21 cellular contexts compared by ENCODE assay signal in the genomic region with DNA sequence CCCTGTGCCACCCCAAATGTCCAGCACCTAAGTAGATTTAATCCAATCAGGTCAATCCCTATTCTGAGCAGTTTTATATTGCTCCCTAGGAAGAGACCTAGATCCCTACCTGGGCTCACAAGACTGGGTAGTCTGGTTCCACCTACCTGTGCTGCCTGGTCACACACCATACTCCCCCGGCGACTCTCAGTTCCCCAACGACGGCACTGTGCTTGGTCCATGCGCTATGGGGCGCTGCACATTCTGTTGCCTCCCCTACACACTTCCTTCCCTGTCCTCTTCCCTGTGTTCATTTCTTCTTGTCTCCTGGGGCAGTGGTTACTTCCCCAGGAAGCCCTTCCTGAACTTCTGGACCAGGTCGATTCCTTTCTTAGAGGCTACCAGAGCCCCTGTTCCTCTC.
A peak's percentile ranks its signal among the peaks of the same experiment; 100 is the strongest.
DNase-seq lines count a peak whose midpoint lies in the region; ATAC-seq, FAIRE-seq and TF ChIP-seq lines count a peak whose summit lies in the region.
"Had no signal": no experiment of that assay in that cellular context is flagged by ENCODE, and none has a peak within 500 bp of the region (broad histone marks: within the 10 kb centered on the region; RNA-seq: fewer than 3 reads in every experiment).

No MANE protein-coding gene starts in this region.

- H3K27me3 Mint-ChIP-seq in glutamatergic neuron (ENCODE audit: unreplicated experiment) = peaks cover 5% of the 10 kb centered on the region

- H2BK12ac ChIP-seq in H1 (ENCODE audit: low read depth, low read length) = peak overlapping the region; percentile 32; the same call in 1 of the 2 replicates

- no peak overlapping the region for H2BK20ac ChIP-seq in H1 (ENCODE audit: low read length)

- no peak for FAIRE-seq in H1 (lab: Jason Lieb, UNC)

- no peak overlapping the region for H3K23ac ChIP-seq in H1 (ENCODE audit: insufficient read length)

- no peaks in the 10 kb centered on the region for H3K36me3 Mint-ChIP-seq in glutamatergic neuron (ENCODE audit: unreplicated experiment)
- H3K36me3 Mint-ChIP-seq: activated naive CD4-positive, alpha-beta T cell treated with anti-CD3 and anti-CD28 coated beads, Interleukin-2, amount 10 ng/mL, durations not matched to agents 7 days and 5 days had no signal

- POLR2A ChIA-PET in H1 (lab: Charles Lee; ENCODE audit: partially characterized antibody) = no interaction called here

- H4K8ac ChIP-seq in H1 (ENCODE audit: extremely low read depth, insufficient read depth, low read length) = no peak overlapping the region

- H3K4me3 Mint-ChIP-seq in glutamatergic neuron (ENCODE audit: unreplicated experiment) = no peak overlapping the region
- H3K4me3 Mint-ChIP-seq: activated naive CD4-positive, alpha-beta T cell treated with anti-CD3 and anti-CD28 coated beads, Interleukin-2, amount 10 ng/mL, durations not matched to agents 7 days and 5 days had no signal

- peaks cover 2% of the 10 kb centered on the region for H3K9me3 Mint-ChIP-seq in glutamatergic neuron (ENCODE audit: unreplicated experiment)
- H3K9me3 Mint-ChIP-seq: activated naive CD4-positive, alpha-beta T cell treated with anti-CD3 and anti-CD28 coated beads, Interleukin-2, amount 10 ng/mL, durations not matched to agents 7 days and 5 days had no signal

- H3K4me3 ChIP-seq in GM12875 (ENCODE audit: low read depth, low read length) (no peak overlapping the region), H1 (ENCODE audit: extremely low read depth in 1 of 4, insufficient read depth in 2 of 4, low read depth in 3 of 4, low read length in 4 of 4) (no peak overlapping the region)
- H3K4me3 ChIP-seq: psoas muscle, thoracic aorta had no signal

- H3K4me1 ChIP-seq in H1 (replicated peaks in 1 of 4; ENCODE audit: control insufficient read depth in 3 of 4, insufficient read depth in 4 of 4, low read length in 3 of 4) = peaks cover 0 to 10% (median 2%) of the 10 kb centered on the region in 4 experiments; a peak in 4 of 7 replicates
- H3K4me1 ChIP-seq: psoas muscle had no signal

- no peak overlapping the region for H3K27ac ChIP-seq in H1 (ENCODE audit: low read depth, low read length)
- H3K27ac ChIP-seq: brain microvascular endothelial cell, psoas muscle, RWPE1, thoracic aorta had no signal

- CTCF ChIA-PET in H1 (lab: Charles Lee; ENCODE audit: partially characterized antibody) = interaction anchor here (0.5 to 5.4 kb wide), 14 partner anchors 8 to 917 kb away, joined by 3 to 74 read pairs (median 7); no protein-coding TSS in a partner anchor

- no peak overlapping the region for H3K4me2 ChIP-seq in H1 (ENCODE audit: insufficient read depth in 1 of 2, low read depth in 2 of 2, low read length in 2 of 2)

- TF ChIP-seq EP300 in H1 (IDR thresholded peaks at IDR 0.05; ENCODE audit: borderline replicate concordance in 1 of 2, low read depth in 2 of 2, low read length in 2 of 2) = no peak

- no peak overlapping the region for H2BK5ac ChIP-seq in H1 (ENCODE audit: low read depth, low read length)

- in situ Hi-C loops in ACHN (cut with HindIII; ENCODE audit: low pct_ligation_motif_present, low pct_unique_long_range_greater_than_20kb, low sequenced_read_pairs) = no loop called here

- DNase-seq in GM20000 (ENCODE audit: low spot score) = no peak
- no peak for DNase-seq in H1 (ENCODE audit: low read depth in 1 of 2, low spot score in 2 of 2)
- no peak for DNase-seq in DMS153 treated with DMSO at 0.1 percent for 48 hours (lab: John Stamatoyannopoulos, UW; ENCODE audit: unreplicated experiment)
- no peak for DNase-seq in glutamatergic neuron
- DNase-seq in NCI-H1930 (lab: John Stamatoyannopoulos, UW) = no peak
- DNase-seq in ACHN = no peak
- DNase-seq: activated CD8-positive, alpha-beta memory T cell treated with anti-CD3 and anti-CD28 coated beads, Interleukin-2, amount 50 U/mL, for 48 hours; activated naive CD4-positive, alpha-beta T cell treated with anti-CD3 and anti-CD28 coated beads, Interleukin-2, amount 10 ng/mL, durations not matched to agents 7 days and 5 days; AML-193; brain microvascular endothelial cell; effector CD8-positive, alpha-beta T cell; KBM-7; NCI-H146; NCI-H526 treated with DMSO at 0.1 percent for 48 hours; psoas muscle; T-helper 1 cell had no signal

- H2AK5ac ChIP-seq in H1 (ENCODE audit: low read depth, low read length) = no peak overlapping the region

- peaks cover 12% of the 10 kb centered on the region for H3K4me1 Mint-ChIP-seq in glutamatergic neuron (ENCODE audit: low read depth, unreplicated experiment)

- no peaks in the 10 kb centered on the region for H4K20me1 ChIP-seq in H1 (replicated peaks in 1 of 2; ENCODE audit: control insufficient read depth in 1 of 2, insufficient read depth in 2 of 2, low read length in 2 of 2)

- H3K4ac ChIP-seq in H1 (replicated peaks; ENCODE audit: insufficient read length, low read depth, low read length) = no peak overlapping the region

- no peak overlapping the region for H3K14ac ChIP-seq in H1 (ENCODE audit: insufficient read length)

- no peak overlapping the region for H4K91ac ChIP-seq in H1 (replicated peaks; ENCODE audit: insufficient read length, low read length)

- WGBS in H1 (ENCODE audit: extremely low coverage in 1 of 2, insufficient coverage in 1 of 2, insufficient read length in 1 of 2, insufficient replicate concordance in 2 of 2, low coverage in 1 of 2, low lambda C conversion rate in 2 of 2, missing lambda C conversion rate in 1 of 2), 2 experiments = 85% methylated on average over 7 of the region's 7 CpGs; no CpG with 5 or more reads in 1 of the 2 experiments

- no peak overlapping the region for H4K5ac ChIP-seq in H1 (ENCODE audit: insufficient read length, low read depth, low read length)

- H3K56ac ChIP-seq in H1 (replicated peaks; ENCODE audit: insufficient read length, low read depth, low read length) = no peak overlapping the region

- H2AFZ ChIP-seq in H1 (ENCODE audit: low read length) = no peak overlapping the region

- H3K18ac ChIP-seq in H1 (ENCODE audit: extremely low read depth, low read length) = no peak overlapping the region

- H3K9me3 ChIP-seq in H1 (ENCODE audit: insufficient read depth in 2 of 2, low read depth in 1 of 2, low read length in 1 of 2) = no peaks in the 10 kb centered on the region
- H3K9me3 ChIP-seq: psoas muscle, thoracic aorta had no signal

- no peaks in the 10 kb centered on the region for H3K79me1 ChIP-seq in H1 (ENCODE audit: low read depth, low read length)

- H2BK120ac ChIP-seq in H1 (replicated peaks; ENCODE audit: low read depth, low read length) = no peak overlapping the region

- peak; percentile 87 for ATAC-seq in HG02885 (IDR thresholded peaks at IDR 0.05; ENCODE audit: poor library complexity, unreplicated experiment)
- ATAC-seq: activated CD4-positive, CD25-positive, alpha-beta regulatory T cell treated with anti-CD3 and anti-CD28 coated beads, Interleukin-2, amount 50 U/mL, for 24 hours; psoas muscle had no signal

- no peaks in the 10 kb centered on the region for H3K36me3 ChIP-seq in H1 (ENCODE audit: control insufficient read depth in 2 of 4, insufficient read depth in 4 of 4, low read length in 3 of 4)
- H3K36me3 ChIP-seq: brain microvascular endothelial cell, thoracic aorta had no signal

- peak; percentile 12 to 36; a peak in 3 of 4 replicates for TF ChIP-seq RAD21 in H1 (IDR thresholded peaks at IDR 0.05 in 1 of 2, conservative IDR thresholded peaks at IDR 0.05 in 1 of 2; ENCODE audit: low read depth in 2 of 2, low read length in 2 of 2)

- H2BK15ac ChIP-seq in H1 (ENCODE audit: low read length) = no peak overlapping the region

- H3K27me3 ChIP-seq in H1 (replicated peaks in 1 of 4; ENCODE audit: control insufficient read depth in 3 of 4, extremely low read depth in 1 of 4, insufficient read depth in 3 of 4, low read length in 3 of 4) = no peaks in the 10 kb centered on the region
- H3K27me3 ChIP-seq: brain microvascular endothelial cell had no signal

- no peak for TF ChIP-seq POLR2A in H1 (IDR thresholded peaks at IDR 0.05; ENCODE audit: control extremely low read depth in 1 of 2, low read depth in 2 of 2, low read length in 2 of 2)

- H3K9ac ChIP-seq in H1 (replicated peaks in 1 of 4; ENCODE audit: extremely low read depth in 1 of 4, low read depth in 3 of 4, low read length in 3 of 4) = no peak overlapping the region

- H3K23me2 ChIP-seq in H1 (ENCODE audit: low read depth, low read length) = no peaks in the 10 kb centered on the region

- TF ChIP-seq CTCF in GM12875 (IDR thresholded peaks at IDR 0.05; ENCODE audit: borderline replicate concordance, insufficient read depth, low read depth, low read length) (peak; percentile 37; the same call in 1 of the 2 replicates), GM20000 (IDR thresholded peaks at IDR 0.05; ENCODE audit: extremely low read depth, missing control alignments) (peak; percentile 13), H1 (IDR thresholded peaks at IDR 0.05; ENCODE audit: control extremely low read depth in 1 of 3, insufficient read depth in 1 of 3, low read depth in 1 of 3, low read length in 3 of 3) (peak in 2 of 3 experiments; percentile 23 to 28; a peak in 3 of 4 replicates), glutamatergic neuron (IDR thresholded peaks at IDR 0.05; ENCODE audit: partially characterized antibody, unreplicated experiment) (no peak)

- H3K79me2 ChIP-seq in H1 (ENCODE audit: control insufficient read depth in 1 of 2, insufficient read depth in 2 of 2, low read length in 2 of 2) = no peaks in the 10 kb centered on the region

- no peak overlapping the region for H3K27ac Mint-ChIP-seq in glutamatergic neuron (ENCODE audit: unreplicated experiment)
- H3K27ac Mint-ChIP-seq: activated naive CD4-positive, alpha-beta T cell treated with anti-CD3 and anti-CD28 coated beads, Interleukin-2, amount 10 ng/mL, durations not matched to agents 7 days and 5 days had no signal

TF ChIP-seq in H1, 55 proteins besides CTCF, POLR2A, EP300 and RAD21 (continues in another document):
- TF ChIP-seq CBX5 (IDR thresholded peaks at IDR 0.05; ENCODE audit: low read depth, low read length) (no peak), YY1 (IDR thresholded peaks at IDR 0.05; ENCODE audit: low read depth, low read length) (no peak), SP2 (IDR thresholded peaks at IDR 0.05; ENCODE audit: low read length) (no peak), ZNF274 (IDR thresholded peaks at IDR 0.05; ENCODE audit: borderline replicate concordance, extremely low read depth, low read length) (no peak), SIRT6 (IDR thresholded peaks at IDR 0.05; ENCODE audit: low read length) (no peak), CHD2 (IDR thresholded peaks at IDR 0.05; ENCODE audit: low read length) (no peak), JUN (IDR thresholded peaks at IDR 0.05; ENCODE audit: low read depth, low read length) (no peak), FOSL1 (IDR thresholded peaks at IDR 0.05; ENCODE audit: insufficient read depth, low read depth, low read length) (no peak), NRF1 (IDR thresholded peaks at IDR 0.05; ENCODE audit: low read depth, low read length) (no peak), HDAC6 (IDR thresholded peaks at IDR 0.05; ENCODE audit: low read depth, low read length) (no peak), RFX5 (IDR thresholded peaks at IDR 0.05; ENCODE audit: borderline replicate concordance, low read depth, low read length) (no peak), TAF1 (IDR thresholded peaks at IDR 0.05; ENCODE audit: low read depth, low read length) (no peak), POU5F1 (IDR thresholded peaks at IDR 0.05; ENCODE audit: low read depth, low read length) (no peak), POLR2AphosphoS5 (IDR thresholded peaks at IDR 0.05; ENCODE audit: low read depth, low read length) (no peak)
